In genomic region chr2:238859636-238860347, GRCh38 we compare ENCODE assay signal across 20 cellular contexts. TPM values are rescaled to one million over a fixed set of nuclear protein-coding genes. Genes with fewer than 3 reads are reported as not detected.
"Had no signal": no experiment of that assay in that cellular context is flagged by ENCODE, and none has a peak within 500 bp of the region (broad histone marks: within the 10 kb centered on the region; RNA-seq: fewer than 3 reads in every experiment).

No MANE protein-coding gene starts in this region.

- H3K27ac ChIP-seq: colonic mucosa, gastrocnemius medialis, heart left ventricle, ovary, right lobe of liver, tibial artery had no signal

- H3K27me3 ChIP-seq: colonic mucosa, ovary, right lobe of liver, tibial artery had no signal

- H3K4me1 ChIP-seq: right lobe of liver had no signal

- H3K4me3 ChIP-seq: colonic mucosa, gastrocnemius medialis, heart left ventricle, ovary, right lobe of liver, smooth muscle cell, tibial artery had no signal

- H3K36me3 ChIP-seq: colonic mucosa, gastrocnemius medialis, heart left ventricle, ovary, right lobe of liver, tibial artery had no signal

- H3K9me3 ChIP-seq: colonic mucosa, gastrocnemius medialis, heart left ventricle, ovary, right lobe of liver, tibial artery had no signal

- DNase-seq: activated CD4-positive, alpha-beta T cell treated with anti-CD3 and anti-CD28 coated beads, Interleukin-2, amount 10 ng/mL, durations not matched to agents 24 days and 14 days; activated CD8-positive, alpha-beta T cell treated with anti-CD3 and anti-CD28 coated beads for 36 hours; activated effector memory CD4-positive, alpha-beta T cell treated with Interleukin-2 at 50 U/mL for 16 hours; activated naive CD4-positive, alpha-beta T cell treated with anti-CD3 and anti-CD28 coated beads, Interleukin-2, amount 10 ng/mL, durations not matched to agents 7 days and 5 days; activated naive CD8-positive, alpha-beta T cell treated with anti-CD3 and anti-CD28 coated beads, Interleukin-2, amount 50 U/mL, for 24 hours; activated T-cell treated with anti-CD3 and anti-CD28 coated beads, Interleukin-2, amount 50 U/mL, for 48 hours; anterior cingulate cortex; central memory CD4-positive, alpha-beta T cell; colonic mucosa; gastrocnemius medialis; left ventricle myocardium superior; ovary; right lobe of liver; stimulated activated naive B cell treated with anti-CD40 and anti-IgM and Interleukin-4, amounts not matched to agents 10 μg/mL and 1 μg/mL and 100 μg/mL, for 72 hours; substantia nigra; T1000 had no signal

RNA-seq across cellular contexts. Expression of gene TWIST2, which starts 11.9 kb away (rescaled TPM):
- total RNA-seq: activated CD4-positive, alpha-beta T cell treated with anti-CD3 and anti-CD28 coated beads, Interleukin-2, amount 10 ng/mL, durations not matched to agents 24 days and 14 days; activated CD8-positive, alpha-beta T cell treated with anti-CD3 and anti-CD28 coated beads for 36 hours; T-helper 1 cell treated with Interleukin-12 subunit alpha and Interleukin-12 subunit beta and Interleukin-4 antibody, amounts not matched to agents 30 ng/mL and 1 ng/mL, for 36 hours had no signal
